11 cellular contexts compared by ENCODE assay signal in the genomic region with DNA sequence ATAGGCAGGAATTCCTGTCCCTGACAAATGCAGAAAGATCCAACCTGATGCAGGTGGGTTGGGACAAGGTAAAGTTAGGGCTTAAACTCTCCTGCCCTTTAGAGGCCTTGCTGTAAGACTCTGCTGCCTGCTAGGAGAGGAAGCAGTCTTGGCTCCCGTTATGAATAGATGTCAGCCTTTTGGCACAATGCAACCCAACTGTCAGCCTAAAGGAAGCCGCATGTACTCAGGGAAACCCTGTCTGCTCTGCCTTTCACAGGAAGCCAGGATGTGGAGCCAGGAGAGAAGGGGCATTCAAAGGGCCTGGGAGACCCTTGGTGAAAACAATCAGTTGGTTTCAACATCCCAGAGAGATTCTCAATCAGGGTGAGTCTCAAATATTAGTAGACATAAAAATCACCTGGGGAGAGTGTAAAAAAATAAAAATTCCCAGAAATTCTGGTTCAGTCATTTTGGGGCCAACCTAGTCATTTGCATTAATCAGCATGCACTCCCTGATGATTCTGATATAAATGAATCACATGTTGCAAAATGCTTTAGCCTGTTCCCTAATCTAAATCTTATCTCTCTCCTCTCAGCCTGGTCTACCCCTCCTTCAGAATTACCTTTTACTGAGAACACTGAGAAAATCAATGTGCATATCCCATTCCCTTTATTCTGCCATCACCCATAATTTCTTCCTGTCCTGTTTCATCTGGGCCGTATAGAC.
A peak's percentile ranks its signal among the peaks of the same experiment; 100 is the strongest.
DNase-seq lines count a peak whose midpoint lies in the region; ATAC-seq and TF ChIP-seq lines count a peak whose summit lies in the region.
"Had no signal": no experiment of that assay in that cellular context is flagged by ENCODE, and none has a peak within 500 bp of the region (broad histone marks: within the 10 kb centered on the region; RNA-seq: fewer than 3 reads in every experiment).

No MANE protein-coding gene starts in this region.

- H3K9me3 ChIP-seq in adrenal gland (replicated peaks in 1 of 3) (no peaks in the 10 kb centered on the region), thymus (ENCODE audit: control insufficient read depth) (no peaks in the 10 kb centered on the region)
- H3K9me3 ChIP-seq: SJSA1 had no signal

- DNase-seq in HS-5 (ENCODE audit: low read depth): peak; percentile 57
- peak in 5 of 7 donors; percentile 36 to 77 (median 39) for DNase-seq in adrenal gland
- DNase-seq in foreskin keratinocyte: peak in 1 of 2 donors; percentile 25
- DNase-seq in LoVo (ENCODE audit: low spot score): no peak
- DNase-seq: activated T-cell treated with anti-CD3 and anti-CD28 coated beads, Interleukin-2, amount 50 U/mL, for 48 hours; immature natural killer cell; NCI-H345 had no signal

- no peak overlapping the region for H3K4me3 ChIP-seq in adrenal gland
- no peak overlapping the region for H3K4me3 ChIP-seq in thymus (ENCODE audit: low read length)
- H3K4me3 ChIP-seq: SJSA1 had no signal

- H3K4me1 ChIP-seq in adrenal gland (replicated peaks in 1 of 2) (peaks cover 5 to 55% of the 10 kb centered on the region in 2 donors), foreskin keratinocyte (peaks cover 13% of the 10 kb centered on the region), thymus (ENCODE audit: control insufficient read depth, insufficient read depth, low read length) (no peaks in the 10 kb centered on the region)

- H3K36me3 ChIP-seq in adrenal gland (replicated peaks in 1 of 2) (no peaks in the 10 kb centered on the region), thymus (ENCODE audit: control insufficient read depth, insufficient read depth) (no peaks in the 10 kb centered on the region)
- H3K36me3 ChIP-seq: SJSA1 had no signal

- no peak for TF ChIP-seq CTCF in adrenal gland (IDR thresholded peaks at IDR 0.05)
- TF ChIP-seq CTCF in foreskin keratinocyte (conservative IDR thresholded peaks at IDR 0.05): no peak

- 16 to 32% (median 23%) methylated on average over 3 of the region's 3 CpGs for WGBS in adrenal gland, 4 donors
- WGBS in thymus: 49% methylated on average over 3 of the region's 3 CpGs

- H3K27me3 ChIP-seq in adrenal gland (no peaks in the 10 kb centered on the region), foreskin keratinocyte (no peaks in the 10 kb centered on the region), thymus (ENCODE audit: control insufficient read depth, insufficient read depth) (no peaks in the 10 kb centered on the region)
- H3K27me3 ChIP-seq: SJSA1 had no signal

- H3K27ac ChIP-seq in adrenal gland (peak overlapping the region in 4 of 5 donors; percentile 25 to 88 (median 50)), foreskin keratinocyte (peak overlapping the region; percentile 67), thymus (ENCODE audit: low read depth) (peak overlapping the region; percentile 5)
- H3K27ac ChIP-seq: SJSA1 had no signal

- ATAC-seq in foreskin keratinocyte (peak; percentile 4), GM21737 (IDR thresholded peaks at IDR 0.05; ENCODE audit: unreplicated experiment) (no peak), GM21786 (IDR thresholded peaks at IDR 0.05; ENCODE audit: unreplicated experiment) (no peak)

- no peak for TF ChIP-seq POLR2A in adrenal gland (IDR thresholded peaks at IDR 0.05)

- intact Hi-C loops in adrenal gland (cut with DNase I): no loop called here

Comparison
In these comparisons a context has a peak if more than half of its experiments do, and no peak if none do; other contexts are left out.
1. H3K27ac ChIP-seq: peak in every context shown above with its lines; median percentile 67 in foreskin keratinocyte; 50 in adrenal gland; 5 in thymus.